Comparison of ENCODE assay signal across 9 cellular contexts in genomic region chr6:144559865-144560603, GRCh38.
DNase-seq lines count a peak whose midpoint lies in the region; ATAC-seq and TF ChIP-seq lines count a peak whose summit lies in the region.
"Had no signal": no experiment of that assay in that cellular context is flagged by ENCODE, and none has a peak within 500 bp of the region (broad histone marks: within the 10 kb centered on the region; RNA-seq: fewer than 3 reads in every experiment).

No MANE protein-coding gene starts in this region.

- H3K36me3 Mint-ChIP-seq in CD8-positive, alpha-beta T cell, result peaks cover 43% of the 10 kb centered on the region
- H3K36me3 Mint-ChIP-seq in activated naive CD8-positive, alpha-beta T cell treated with anti-CD3 and anti-CD28 coated beads, Interleukin-2, amount 50 U/mL, for 24 hours (ENCODE audit: low read depth), result peaks cover 17% of the 10 kb centered on the region

- POLR2A ChIA-PET in CD8-positive, alpha-beta T cell (lab: Charles Lee), result no interaction called here

- no peak overlapping the region; the same call in 1 of the 2 replicates for H2AFZ ChIP-seq in Karpas-422 (ENCODE audit: low read length)

- H3K27me3 Mint-ChIP-seq in CD8-positive, alpha-beta T cell (ENCODE audit: low read depth), result no peaks in the 10 kb centered on the region
- H3K27me3 Mint-ChIP-seq in activated naive CD8-positive, alpha-beta T cell treated with anti-CD3 and anti-CD28 coated beads, Interleukin-2, amount 50 U/mL, for 24 hours, result no peaks in the 10 kb centered on the region
- H3K27me3 Mint-ChIP-seq: brain had no signal

- intact Hi-C loops in CD8-positive, alpha-beta T cell (cut with DNase I, micrococcal nuclease), result no loop called here

- no peaks in the 10 kb centered on the region for H3K9me3 ChIP-seq in CD8-positive, alpha-beta T cell (ENCODE audit: low read length)
- no peaks in the 10 kb centered on the region for H3K9me3 ChIP-seq in Karpas-422 (ENCODE audit: low read length)

- H3K4me2 ChIP-seq in Karpas-422 (ENCODE audit: low read depth, low read length, poor library complexity, severe bottlenecking), result no peak overlapping the region

- H3K9me2 ChIP-seq in Karpas-422 (replicated peaks; ENCODE audit: insufficient read depth, low read length), result no peaks in the 10 kb centered on the region

- peaks cover 13% of the 10 kb centered on the region for H3K4me1 ChIP-seq in CD8-positive, alpha-beta T cell (ENCODE audit: insufficient read depth, low read length)
- H3K4me1 ChIP-seq in Karpas-422 (ENCODE audit: low read length), result no peaks in the 10 kb centered on the region

- peak overlapping the region; percentile 61 for H3K4me3 Mint-ChIP-seq in CD8-positive, alpha-beta T cell
- peak overlapping the region; percentile 54 for H3K4me3 Mint-ChIP-seq in activated naive CD8-positive, alpha-beta T cell treated with anti-CD3 and anti-CD28 coated beads, Interleukin-2, amount 50 U/mL, for 24 hours
- H3K4me3 Mint-ChIP-seq: brain had no signal

- H3K27me3 ChIP-seq in CD8-positive, alpha-beta T cell (ENCODE audit: insufficient read depth, low read length), result no peaks in the 10 kb centered on the region
- no peaks in the 10 kb centered on the region for H3K27me3 ChIP-seq in Karpas-422 (ENCODE audit: low read length)

- H3K9me3 Mint-ChIP-seq in CD8-positive, alpha-beta T cell, result no peaks in the 10 kb centered on the region
- H3K9me3 Mint-ChIP-seq in activated naive CD8-positive, alpha-beta T cell treated with anti-CD3 and anti-CD28 coated beads, Interleukin-2, amount 50 U/mL, for 24 hours, result no peaks in the 10 kb centered on the region
- H3K9me3 Mint-ChIP-seq: brain had no signal

- peak overlapping the region; percentile 16 for H3K4me3 ChIP-seq in CD8-positive, alpha-beta T cell (ENCODE audit: low read depth, low read length)
- no peak overlapping the region for H3K4me3 ChIP-seq in Karpas-422 (ENCODE audit: low read length)

- H3K79me2 ChIP-seq in Karpas-422 (ENCODE audit: low read length), result no peaks in the 10 kb centered on the region

- H4K20me1 ChIP-seq in Karpas-422 (ENCODE audit: insufficient read depth, low read depth, low read length), result no peaks in the 10 kb centered on the region

- TF ChIP-seq CTCF in CD8-positive, alpha-beta T cell (IDR thresholded peaks at IDR 0.05), result no peak

- peak; percentile 93 for ATAC-seq in CD8-positive, alpha-beta T cell
- peak; percentile 85 for ATAC-seq in activated naive CD8-positive, alpha-beta T cell treated with anti-CD3 and anti-CD28 coated beads, Interleukin-2, amount 50 U/mL, for 24 hours
- ATAC-seq in GM21528 (IDR thresholded peaks at IDR 0.05; ENCODE audit: low FRiP score, unreplicated experiment), result no peak
- ATAC-seq in GM19023 (IDR thresholded peaks at IDR 0.05; ENCODE audit: unreplicated experiment), result no peak
- ATAC-seq in HG03521 (IDR thresholded peaks at IDR 0.05; ENCODE audit: unreplicated experiment), result no peak

- CTCF ChIA-PET in CD8-positive, alpha-beta T cell (lab: Charles Lee), result no interaction called here

- peaks cover 21% of the 10 kb centered on the region for H3K4me1 Mint-ChIP-seq in CD8-positive, alpha-beta T cell (ENCODE audit: low read depth)
- peaks cover 25% of the 10 kb centered on the region for H3K4me1 Mint-ChIP-seq in activated naive CD8-positive, alpha-beta T cell treated with anti-CD3 and anti-CD28 coated beads, Interleukin-2, amount 50 U/mL, for 24 hours

- peaks cover 13% of the 10 kb centered on the region for H3K36me3 ChIP-seq in CD8-positive, alpha-beta T cell (ENCODE audit: insufficient read depth, low read length)
- H3K36me3 ChIP-seq in Karpas-422 (ENCODE audit: insufficient read depth, low read length), result no peaks in the 10 kb centered on the region

- H3K9ac ChIP-seq in Karpas-422 (ENCODE audit: low read length), result no peak overlapping the region

- DNase-seq in CD8-positive, alpha-beta T cell, result peak in 2 of 7 experiments; percentile 4 to 42
- DNase-seq in LoVo (ENCODE audit: low spot score), result peak; percentile 15
- DNase-seq in activated naive CD8-positive, alpha-beta T cell treated with anti-CD3 and anti-CD28 coated beads, Interleukin-2, amount 50 U/mL, for 24 hours, result peak; percentile 42
- peak; percentile 40 to 76 for DNase-seq in lung microvascular endothelial cell (ENCODE audit: low read depth in 2 of 2)
- no peak for DNase-seq in Karpas-422

- peak overlapping the region; percentile 4 for H3K27ac ChIP-seq in CD8-positive, alpha-beta T cell (ENCODE audit: low read depth, low read length)
- H3K27ac ChIP-seq in Karpas-422 (ENCODE audit: low read length), result no peak overlapping the region

- peak overlapping the region; percentile 87 for H3K27ac Mint-ChIP-seq in CD8-positive, alpha-beta T cell
- peak overlapping the region; percentile 73 for H3K27ac Mint-ChIP-seq in activated naive CD8-positive, alpha-beta T cell treated with anti-CD3 and anti-CD28 coated beads, Interleukin-2, amount 50 U/mL, for 24 hours

Comparison
In these comparisons a context has a peak if more than half of its experiments do, and no peak if none do; other contexts are left out.
1. ATAC-seq: peak in CD8-positive, alpha-beta T cell (single experiment) and activated naive CD8-positive, alpha-beta T cell treated with anti-CD3 and anti-CD28 coated beads, Interleukin-2, amount 50 U/mL, for 24 hours (single experiment); none in GM21528 (single experiment), GM19023 (single experiment) and HG03521 (single experiment).